ENCODE assay signal across 8 cellular contexts in the genomic region with DNA sequence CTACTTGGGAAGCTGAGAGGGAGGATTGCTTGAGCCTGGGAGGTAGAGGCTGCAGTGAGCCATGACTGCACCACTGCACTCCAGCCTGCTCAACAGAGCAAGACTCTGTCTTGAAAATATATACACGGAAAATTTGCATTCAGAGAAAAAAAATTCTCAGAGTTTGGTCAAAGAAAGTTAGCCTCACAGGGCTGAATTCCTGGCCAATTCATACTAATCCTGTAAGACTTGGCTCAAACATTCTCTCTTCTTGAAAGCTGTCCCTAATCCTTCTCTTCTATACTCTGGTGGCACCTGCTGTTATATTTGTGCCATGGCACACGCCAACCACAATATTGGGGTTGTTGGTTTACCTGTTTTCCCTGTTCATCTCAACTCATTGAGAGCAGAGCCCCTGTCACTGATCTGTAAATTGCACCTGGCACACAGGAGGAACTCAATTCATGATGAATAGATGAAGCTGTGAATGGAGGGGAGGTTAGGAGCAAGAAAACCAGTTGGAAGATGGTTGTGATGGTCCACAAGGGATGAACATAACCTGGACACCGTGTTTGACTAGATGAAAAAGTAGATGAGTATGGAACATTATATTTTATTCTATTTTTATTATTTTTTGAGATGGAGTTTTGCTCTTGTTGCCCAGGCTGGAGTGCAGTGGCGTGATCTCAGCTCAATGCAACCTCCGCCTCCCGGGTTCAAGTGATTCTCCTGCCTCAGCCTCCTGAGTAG. TPM values are rescaled to one million over a fixed set of nuclear protein-coding genes. Genes with fewer than 3 reads are reported as not detected.
A peak's percentile ranks its signal among the peaks of the same experiment; 100 is the strongest.
DNase-seq lines count a peak whose midpoint lies in the region; ATAC-seq, FAIRE-seq and TF ChIP-seq lines count a peak whose summit lies in the region.

No MANE protein-coding gene starts in this region.

- H3K4me1 Mint-ChIP-seq in activated CD4-positive, alpha-beta T cell treated with anti-CD3 and anti-CD28 coated beads, Interleukin-2, amount 10 ng/mL, durations not matched to agents 7 days and 5 days = no peaks in the 10 kb centered on the region

- H3K27ac Mint-ChIP-seq in activated CD4-positive, alpha-beta T cell treated with anti-CD3 and anti-CD28 coated beads, Interleukin-2, amount 10 ng/mL, durations not matched to agents 7 days and 5 days = no peak overlapping the region

- H3K27ac ChIP-seq in WERI-Rb-1 (no peak overlapping the region), lung (ENCODE audit: low read depth in 1 of 2, low read length in 1 of 2) (no peak overlapping the region)

- no peak for FAIRE-seq in RCC 7860 (lab: Jason Lieb, UNC)

- H3K4me3 Mint-ChIP-seq in activated CD4-positive, alpha-beta T cell treated with anti-CD3 and anti-CD28 coated beads, Interleukin-2, amount 10 ng/mL, durations not matched to agents 7 days and 5 days = no peak overlapping the region

- H3K4me3 ChIP-seq in WERI-Rb-1 (ENCODE audit: low read depth, low read length) = no peak overlapping the region
- no peak overlapping the region for H3K4me3 ChIP-seq in lung

- WGBS in lung, 2 donors = 92 to 93% methylated on average over 6 of the region's 6 CpGs

- H3K9me3 ChIP-seq in WERI-Rb-1 (ENCODE audit: severe bottlenecking) (no peaks in the 10 kb centered on the region), lung (ENCODE audit: control insufficient read depth in 2 of 2, insufficient read depth in 1 of 2, low read length in 1 of 2) (no peaks in the 10 kb centered on the region)

- no peaks in the 10 kb centered on the region for H3K27me3 Mint-ChIP-seq in activated CD4-positive, alpha-beta T cell treated with anti-CD3 and anti-CD28 coated beads, Interleukin-2, amount 10 ng/mL, durations not matched to agents 7 days and 5 days

- H3K36me3 Mint-ChIP-seq in activated CD4-positive, alpha-beta T cell treated with anti-CD3 and anti-CD28 coated beads, Interleukin-2, amount 10 ng/mL, durations not matched to agents 7 days and 5 days (ENCODE audit: low read depth) = no peaks in the 10 kb centered on the region

- H3K9me3 Mint-ChIP-seq in activated CD4-positive, alpha-beta T cell treated with anti-CD3 and anti-CD28 coated beads, Interleukin-2, amount 10 ng/mL, durations not matched to agents 7 days and 5 days = no peaks in the 10 kb centered on the region

- no peaks in the 10 kb centered on the region for H3K36me3 ChIP-seq in WERI-Rb-1
- no peaks in the 10 kb centered on the region for H3K36me3 ChIP-seq in lung (ENCODE audit: control insufficient read depth in 2 of 2, insufficient read depth in 2 of 2, low read length in 2 of 2)

- DNase-seq in activated CD4-positive, alpha-beta T cell treated with anti-CD3 and anti-CD28 coated beads, Interleukin-2, amount 10 ng/mL, durations not matched to agents 7 days and 5 days = peak; percentile 34
- DNase-seq in activated CD4-positive, alpha-beta T cell treated with anti-CD3 and anti-CD28 coated beads for 1 hour = no peak
- DNase-seq in NCI-H1105 treated with DMSO at 0.1 percent for 48 hours (lab: John Stamatoyannopoulos, UW) (peak; percentile 40), WERI-Rb-1 (peak; percentile 45), lung (ENCODE audit: low spot score) (no peak), amniotic stem cell (lab: John Stamatoyannopoulos, UW) (no peak), RCC 7860 (ENCODE audit: low spot score) (no peak)

- CTCF ChIA-PET in activated CD4-positive, alpha-beta T cell treated with anti-CD3 and anti-CD28 coated beads, Interleukin-2, amount 10 ng/mL, durations not matched to agents 7 days and 5 days (lab: Charles Lee) = interaction anchor here (0.6 kb wide), 1 partner anchor 252 kb away, joined by 3 read pairs; no protein-coding TSS in a partner anchor

- TF ChIP-seq CTCF in WERI-Rb-1 (IDR thresholded peaks at IDR 0.05; ENCODE audit: low read depth, low read length) (peak; percentile 66), lung (IDR thresholded peaks at IDR 0.05; ENCODE audit: control extremely low read depth, extremely low read depth) (peak; percentile 33)

- no peaks in the 10 kb centered on the region for H3K27me3 ChIP-seq in WERI-Rb-1 (ENCODE audit: insufficient read depth, low read depth, severe bottlenecking)
- no peaks in the 10 kb centered on the region for H3K27me3 ChIP-seq in lung (ENCODE audit: control insufficient read depth, insufficient read depth)

- POLR2A ChIA-PET in activated CD4-positive, alpha-beta T cell treated with anti-CD3 and anti-CD28 coated beads, Interleukin-2, amount 10 ng/mL, durations not matched to agents 7 days and 5 days (lab: Charles Lee) = no interaction called here

- ATAC-seq in lung (ENCODE audit: insufficient read depth, low FRiP score) (peak; percentile 60), GM21576 (IDR thresholded peaks at IDR 0.05; ENCODE audit: unreplicated experiment) (no peak)

- no peaks in the 10 kb centered on the region for H3K4me1 ChIP-seq in lung (ENCODE audit: control insufficient read depth in 2 of 2, insufficient read depth in 2 of 2, low read length in 2 of 2)

RNA-seq across cellular contexts. Expression of gene SPTSSA, which starts 36.8 kb away (rescaled TPM):
- total RNA-seq in activated CD4-positive, alpha-beta T cell treated with anti-CD3 and anti-CD28 coated beads, Interleukin-2, amount 10 ng/mL, durations not matched to agents 7 days and 5 days = 10 to 100 TPM; 11.0 to 12.4 TPM
- 10 to 100 TPM; 51.8 to 71.2 TPM for total RNA-seq in lung
- 10 to 100 TPM; 84.9 to 92.5 TPM for polyA plus RNA-seq in lung

RNA-seq across cellular contexts. Expression of gene EAPP, which starts 40.7 kb away (rescaled TPM):
- total RNA-seq in activated CD4-positive, alpha-beta T cell treated with anti-CD3 and anti-CD28 coated beads, Interleukin-2, amount 10 ng/mL, durations not matched to agents 7 days and 5 days = 10 to 100 TPM; 35.9 to 41.0 TPM
- total RNA-seq in lung = 10 to 100 TPM; 25.4 to 92.6 TPM
- 10 to 100 TPM; 30.5 to 33.4 TPM for polyA plus RNA-seq in lung

Comparison
In these comparisons a context has a peak if more than half of its experiments do, and no peak if none do; other contexts are left out.
1. DNase-seq: peak in activated CD4-positive, alpha-beta T cell treated with anti-CD3 and anti-CD28 coated beads, Interleukin-2, amount 10 ng/mL, durations not matched to agents 7 days and 5 days (single experiment), NCI-H1105 treated with DMSO at 0.1 percent for 48 hours (single experiment) and WERI-Rb-1 (single experiment); none in activated CD4-positive, alpha-beta T cell treated with anti-CD3 and anti-CD28 coated beads for 1 hour (single experiment), lung (single experiment), amniotic stem cell (single experiment) and RCC 7860 (single experiment).